8 cellular contexts compared by ENCODE assay signal in genomic region chr14:75906680-75907280, GRCh38.
DNase-seq lines count a peak whose midpoint lies in the region; ATAC-seq lines count a peak whose summit lies in the region.

No MANE protein-coding gene starts in this region.

- peaks cover 5% of the 10 kb centered on the region for H3K79me1 ChIP-seq in mesenchymal stem cell (replicated peaks; ENCODE audit: low read length, poor library complexity, severe bottlenecking)

- H3K27ac Mint-ChIP-seq in activated CD4-positive, alpha-beta memory T cell treated with anti-CD3 and anti-CD28 coated beads, Interleukin-2, amount 10 ng/mL, durations not matched to agents 7 days and 5 days = no peak overlapping the region

- no peaks in the 10 kb centered on the region for H3K4me1 Mint-ChIP-seq in activated CD4-positive, alpha-beta memory T cell treated with anti-CD3 and anti-CD28 coated beads, Interleukin-2, amount 10 ng/mL, durations not matched to agents 7 days and 5 days

- no peak overlapping the region for H3K27ac ChIP-seq in mesenchymal stem cell (ENCODE audit: low read length, poor library complexity, severe bottlenecking)

- H2BK15ac ChIP-seq in mesenchymal stem cell (ENCODE audit: low read depth, poor library complexity, severe bottlenecking) = no peak overlapping the region

- H3K4me3 ChIP-seq in mesenchymal stem cell (ENCODE audit: insufficient read depth in 1 of 2, low read depth in 1 of 2, low read length in 2 of 2) = no peak overlapping the region

- peaks cover 3% of the 10 kb centered on the region for H3K4me1 ChIP-seq in mesenchymal stem cell (ENCODE audit: control insufficient read depth, insufficient read depth, low read depth, low read length)

- no peak overlapping the region for H3K23ac ChIP-seq in mesenchymal stem cell (ENCODE audit: low read length in 2 of 2)

- DNase-seq in NK-92 treated with Interleukin-12 subunit alpha and Interleukin-12 subunit beta, amount 100 ng/mL, for 24 hours (lab: John Stamatoyannopoulos, UW) = peak; percentile 26
- DNase-seq in NK-92 (lab: John Stamatoyannopoulos, UW; ENCODE audit: unreplicated experiment) = no peak
- peak; percentile 17 for DNase-seq in NCI-H226
- DNase-seq in activated CD4-positive, alpha-beta memory T cell treated with anti-CD3 and anti-CD28 coated beads, Interleukin-2, amount 10 ng/mL, durations not matched to agents 7 days and 5 days = peak; percentile 67
- peak; percentile 72 for DNase-seq in effector CD4-positive, alpha-beta T cell
- peak; percentile 65 for DNase-seq in mesenchymal stem cell
- peak; percentile 85 for DNase-seq in stimulated activated CD8-positive, alpha-beta memory T cell treated with anti-CD3 and anti-CD28 coated beads, Interleukin-4, amount 100 ng/mL, for 48 hours

- 95% methylated on average over 1 of the region's 4 CpGs for WGBS in mesenchymal stem cell

- H2BK120ac ChIP-seq in mesenchymal stem cell (ENCODE audit: low read depth, low read length) = no peak overlapping the region

- POLR2A ChIA-PET in activated CD4-positive, alpha-beta memory T cell treated with anti-CD3 and anti-CD28 coated beads, Interleukin-2, amount 10 ng/mL, durations not matched to agents 7 days and 5 days (lab: Charles Lee) = no interaction called here

- H2BK5ac ChIP-seq in mesenchymal stem cell (ENCODE audit: low read depth, low read length, poor library complexity, severe bottlenecking) = no peak overlapping the region

- ATAC-seq in GM21619 (IDR thresholded peaks at IDR 0.05; ENCODE audit: unreplicated experiment) = no peak

- no peaks in the 10 kb centered on the region for H3K27me3 ChIP-seq in mesenchymal stem cell (ENCODE audit: control insufficient read depth in 1 of 2, insufficient read depth in 1 of 2, low read length in 2 of 2)

- no peak overlapping the region for H3K4ac ChIP-seq in mesenchymal stem cell (ENCODE audit: low read depth in 1 of 2, low read length in 2 of 2)

- H3K18ac ChIP-seq in mesenchymal stem cell (ENCODE audit: low read depth in 1 of 2, low read length in 2 of 2) = no peak overlapping the region

- H3K9me3 ChIP-seq in mesenchymal stem cell (ENCODE audit: control insufficient read depth, low read length) = no peaks in the 10 kb centered on the region

- H4K8ac ChIP-seq in mesenchymal stem cell (ENCODE audit: low read length) = no peak overlapping the region

- H3K27me3 Mint-ChIP-seq in activated CD4-positive, alpha-beta memory T cell treated with anti-CD3 and anti-CD28 coated beads, Interleukin-2, amount 10 ng/mL, durations not matched to agents 7 days and 5 days = no peaks in the 10 kb centered on the region

- no peak overlapping the region for H4K91ac ChIP-seq in mesenchymal stem cell (ENCODE audit: low read length)

- H3K36me3 Mint-ChIP-seq in activated CD4-positive, alpha-beta memory T cell treated with anti-CD3 and anti-CD28 coated beads, Interleukin-2, amount 10 ng/mL, durations not matched to agents 7 days and 5 days (ENCODE audit: low read depth) = no peaks in the 10 kb centered on the region

- CTCF ChIA-PET in activated CD4-positive, alpha-beta memory T cell treated with anti-CD3 and anti-CD28 coated beads, Interleukin-2, amount 10 ng/mL, durations not matched to agents 7 days and 5 days (lab: Charles Lee) = interaction anchor here (0.5 to 4.1 kb wide), 34 partner anchors 10 to 538 kb away, joined by 3 to 74 read pairs (median 4); partner anchors contain the start of genes IFT43 and TGFB3

- H3K9ac ChIP-seq in mesenchymal stem cell (ENCODE audit: low read length) = no peak overlapping the region

- no peak overlapping the region for H2AFZ ChIP-seq in mesenchymal stem cell (ENCODE audit: low read depth, low read length)

- H2BK12ac ChIP-seq in mesenchymal stem cell (ENCODE audit: low read length in 2 of 2) = no peak overlapping the region

- no peak overlapping the region for H3K4me3 Mint-ChIP-seq in activated CD4-positive, alpha-beta memory T cell treated with anti-CD3 and anti-CD28 coated beads, Interleukin-2, amount 10 ng/mL, durations not matched to agents 7 days and 5 days

- H3K14ac ChIP-seq in mesenchymal stem cell (ENCODE audit: low read length in 2 of 2) = no peak overlapping the region

- H3K9me3 Mint-ChIP-seq in activated CD4-positive, alpha-beta memory T cell treated with anti-CD3 and anti-CD28 coated beads, Interleukin-2, amount 10 ng/mL, durations not matched to agents 7 days and 5 days = no peaks in the 10 kb centered on the region

- H3K4me2 ChIP-seq in mesenchymal stem cell (ENCODE audit: low read length, poor library complexity, severe bottlenecking) = no peak overlapping the region

- peaks cover 7 to 10% of the 10 kb centered on the region in 2 experiments for H3K36me3 ChIP-seq in mesenchymal stem cell (ENCODE audit: control insufficient read depth in 1 of 2, insufficient read depth in 2 of 2, low read depth in 1 of 2, low read length in 2 of 2)

- no peak overlapping the region for H2AK5ac ChIP-seq in mesenchymal stem cell (ENCODE audit: low read length, severe bottlenecking)
